Comparison of ENCODE assay signal across 24 cellular contexts in genomic region chr3:65265511-65265910, GRCh38.
"Had no signal": no experiment of that assay in that cellular context is flagged by ENCODE, and none has a peak within 500 bp of the region (broad histone marks: within the 10 kb centered on the region; RNA-seq: fewer than 3 reads in every experiment).

No MANE protein-coding gene starts in this region.

- H3K4me3 ChIP-seq: adrenal gland, lung, right lobe of liver, spleen, testis had no signal

- H3K9me2 ChIP-seq: SK-N-SH had no signal

- H3K4me1 ChIP-seq: adrenal gland, right lobe of liver, spleen, testis had no signal

- H3K27ac Mint-ChIP-seq: activated CD4-positive, alpha-beta T cell treated with anti-CD3 and anti-CD28 coated beads, Interleukin-2, amount 10 ng/mL, durations not matched to agents 7 days and 5 days; activated CD8-positive, alpha-beta T cell treated with anti-CD3 and anti-CD28 coated beads, Interleukin-2, amount 10 ng/mL, durations not matched to agents 7 days and 5 days; activated naive CD8-positive, alpha-beta T cell; activated T-helper 17 cell treated with anti-CD3 and anti-CD28 coated beads, Interleukin-2, amount 50 U/mL, for 72 hours; natural killer cell treated with Interleukin-12 subunit alpha and Interleukin-12 subunit beta and Interleukin-15 and Interleukin-18, amount 100 ng/mL, for 72 hours; type B pancreatic cell had no signal

- H3K27ac ChIP-seq: adrenal gland, right lobe of liver, spleen, testis had no signal

- H3K4me2 ChIP-seq: SK-N-SH had no signal

- DNase-seq: activated CD4-positive, alpha-beta T cell treated with anti-CD3 and anti-CD28 coated beads, Interleukin-2, amount 10 ng/mL, durations not matched to agents 7 days and 5 days; activated CD8-positive, alpha-beta T cell treated with anti-CD3 and anti-CD28 coated beads, Interleukin-2, amount 10 ng/mL, durations not matched to agents 7 days and 5 days; activated T-cell treated with anti-CD3 and anti-CD28 coated beads, Interleukin-2, amount 50 U/mL, for 1 hour; adrenal gland; cortex of kidney; erythroblast; foreskin fibroblast; kidney; posterior cingulate gyrus; right lobe of liver; SK-N-SH; spleen; stimulated activated CD4-positive, alpha-beta T cell treated with anti-CD3 and anti-CD28 coated beads, Interleukin-4, amount 100 ng/mL, for 1 hour; stimulated activated naive CD4-positive, alpha-beta T cell; T-helper 2 cell; testis had no signal

- H3K9me3 ChIP-seq: adrenal gland, right lobe of liver, testis had no signal

- H3K27me3 ChIP-seq: adrenal gland, right lobe of liver, spleen, testis had no signal

- H3K36me3 ChIP-seq: adrenal gland, right lobe of liver, spleen had no signal

- ATAC-seq: activated CD4-positive, CD25-positive, alpha-beta regulatory T cell treated with anti-CD3 and anti-CD28 coated beads, Interleukin-2, amount 50 U/mL, for 24 hours; activated CD8-positive, alpha-beta T cell treated with anti-CD3 and anti-CD28 coated beads, Interleukin-2, amount 10 ng/mL, durations not matched to agents 7 days and 5 days; activated T-helper 17 cell treated with anti-CD3 and anti-CD28 coated beads, Interleukin-2, amount 50 U/mL, for 72 hours; natural killer cell treated with Interleukin-12 subunit alpha and Interleukin-12 subunit beta and Interleukin-15 and Interleukin-18, amount 100 ng/mL, for 72 hours; right lobe of liver had no signal

- H3K4me3 Mint-ChIP-seq: activated CD4-positive, alpha-beta T cell treated with anti-CD3 and anti-CD28 coated beads, Interleukin-2, amount 10 ng/mL, durations not matched to agents 7 days and 5 days; activated CD8-positive, alpha-beta T cell treated with anti-CD3 and anti-CD28 coated beads, Interleukin-2, amount 10 ng/mL, durations not matched to agents 7 days and 5 days; activated naive CD8-positive, alpha-beta T cell; activated T-helper 17 cell treated with anti-CD3 and anti-CD28 coated beads, Interleukin-2, amount 50 U/mL, for 72 hours; natural killer cell treated with Interleukin-12 subunit alpha and Interleukin-12 subunit beta and Interleukin-15 and Interleukin-18, amount 100 ng/mL, for 72 hours; type B pancreatic cell had no signal

- H3K9ac ChIP-seq: SK-N-SH had no signal

- H3K27me3 Mint-ChIP-seq: activated CD4-positive, alpha-beta T cell treated with anti-CD3 and anti-CD28 coated beads, Interleukin-2, amount 10 ng/mL, durations not matched to agents 7 days and 5 days; activated naive CD8-positive, alpha-beta T cell; activated T-helper 17 cell treated with anti-CD3 and anti-CD28 coated beads, Interleukin-2, amount 50 U/mL, for 72 hours; natural killer cell treated with Interleukin-12 subunit alpha and Interleukin-12 subunit beta and Interleukin-15 and Interleukin-18, amount 100 ng/mL, for 72 hours had no signal

- H3K36me3 Mint-ChIP-seq: activated naive CD8-positive, alpha-beta T cell; type B pancreatic cell had no signal

- H3K4me1 Mint-ChIP-seq: activated CD4-positive, alpha-beta T cell treated with anti-CD3 and anti-CD28 coated beads, Interleukin-2, amount 10 ng/mL, durations not matched to agents 7 days and 5 days; activated T-helper 17 cell treated with anti-CD3 and anti-CD28 coated beads, Interleukin-2, amount 50 U/mL, for 72 hours had no signal

- H3K9me3 Mint-ChIP-seq: natural killer cell treated with Interleukin-12 subunit alpha and Interleukin-12 subunit beta and Interleukin-15 and Interleukin-18, amount 100 ng/mL, for 72 hours had no signal

- FAIRE-seq: bronchial epithelial cell, endometrium, kidney had no signal
